In genomic region chr20:57658447-57659130, GRCh38 we compare ENCODE assay signal across 11 cellular contexts. TPM values are rescaled to one million over a fixed set of nuclear protein-coding genes. Genes with fewer than 3 reads are reported as not detected.
DNase-seq lines count a peak whose midpoint lies in the region; TF ChIP-seq lines count a peak whose summit lies in the region.
"Had no signal": no experiment of that assay in that cellular context is flagged by ENCODE, and none has a peak within 500 bp of the region (broad histone marks: within the 10 kb centered on the region; RNA-seq: fewer than 3 reads in every experiment).

No MANE protein-coding gene starts in this region.

- H2AK5ac ChIP-seq in H9 (ENCODE audit: insufficient read length, low read length) = no peak overlapping the region

- no peak overlapping the region for H3K4ac ChIP-seq in H9 (ENCODE audit: low read depth, low read length)

- WGBS in H9 (ENCODE audit: extremely low coverage, insufficient read length, low lambda C conversion rate) = no CpG with 5 or more reads among the region's 17 CpGs
- WGBS in endodermal cell (ENCODE audit: insufficient coverage in 1 of 2, insufficient read length in 1 of 2), 2 experiments = 94% methylated on average over 15 to 17 of the region's 17 CpGs
- 79 to 83% (median 80%) methylated on average over 14 to 17 of the region's 17 CpGs for WGBS in ovary, 3 donors

- no peaks in the 10 kb centered on the region for H3K9me3 ChIP-seq in CD4-positive, alpha-beta memory T cell (ENCODE audit: control insufficient read depth in 1 of 2, low read length in 2 of 2)
- H3K9me3 ChIP-seq in H9 (ENCODE audit: control insufficient read depth, low read depth, low read length) (no peaks in the 10 kb centered on the region), endodermal cell (ENCODE audit: control insufficient read depth, low read length) (no peaks in the 10 kb centered on the region), ovary (no peaks in the 10 kb centered on the region)

- peaks cover 4% of the 10 kb centered on the region; the same call in 1 of the 2 replicates for H3K79me2 ChIP-seq in H9 (ENCODE audit: insufficient read depth, low read length)

- H3T11ph ChIP-seq in H9 (ENCODE audit: low read length) = no peak overlapping the region

- no peak overlapping the region for H2BK12ac ChIP-seq in H9 (ENCODE audit: insufficient read length, low read depth, low read length)

- H3K36me3 ChIP-seq in CD4-positive, alpha-beta memory T cell (ENCODE audit: insufficient read depth, low read length) = no peaks in the 10 kb centered on the region
- H3K36me3 ChIP-seq in endodermal cell (ENCODE audit: control insufficient read depth, insufficient read depth, low read length) (peaks cover 46% of the 10 kb centered on the region), ovary (no peaks in the 10 kb centered on the region)

- peak overlapping the region in 6 of 7 donors; percentile 2 to 92 (median 82) for H3K27ac Mint-ChIP-seq in CD4-positive, alpha-beta memory T cell
- H3K27ac Mint-ChIP-seq in H9 (peak overlapping the region in 1 of 3 experiments; percentile 65; a peak in 1 of 7 replicates), endodermal cell (peak overlapping the region; percentile 44)
- H3K27ac Mint-ChIP-seq in T-helper 2 cell treated with Interferon-gamma antibody and Interleukin-4, amounts not matched to agents 5 μg/mL and 100 μg/mL, for 36 hours = no peak overlapping the region

- CTCF ChIA-PET in CD4-positive, alpha-beta memory T cell (lab: Charles Lee; ENCODE audit: partially characterized antibody) = interaction anchor here (1.5 to 2.2 kb wide), 2 partner anchors 36 to 61 kb away, joined by 5 read pairs; no protein-coding TSS in a partner anchor

- no peaks in the 10 kb centered on the region for H3K27me3 ChIP-seq in CD4-positive, alpha-beta memory T cell (ENCODE audit: insufficient read depth, low read length)
- no peaks in the 10 kb centered on the region for H3K27me3 ChIP-seq in H9 (ENCODE audit: insufficient read depth, low read length)
- no peaks in the 10 kb centered on the region for H3K27me3 ChIP-seq in endodermal cell (ENCODE audit: control insufficient read depth, insufficient read depth, low read length, poor library complexity, severe bottlenecking)
- H3K27me3 ChIP-seq in ovary = no peaks in the 10 kb centered on the region

- H3K9ac ChIP-seq in H9 (ENCODE audit: extremely low read depth, insufficient read length, low read length) (no peak overlapping the region), endodermal cell (ENCODE audit: extremely low read depth, low read length, poor library complexity, severe bottlenecking) (no peak overlapping the region)

- POLR2A ChIA-PET in CD4-positive, alpha-beta memory T cell (lab: Charles Lee; ENCODE audit: partially characterized antibody) = interaction anchor here (0.9 kb wide), 1 partner anchor 51 kb away, joined by 4 read pairs; the partner anchor contains the start of gene PMEPA1

- H3K23ac ChIP-seq in H9 (ENCODE audit: insufficient read length, low read depth, low read length) = no peak overlapping the region

- H4K91ac ChIP-seq in H9 (ENCODE audit: insufficient read length, low read depth, low read length) = no peak overlapping the region

- H4K20me1 ChIP-seq in H9 (ENCODE audit: control insufficient read depth, insufficient read depth, insufficient read length) = no peaks in the 10 kb centered on the region

- no peak for TF ChIP-seq EP300 in ovary (IDR thresholded peaks at IDR 0.05)

- H3K27ac ChIP-seq in CD4-positive, alpha-beta memory T cell (ENCODE audit: low read depth, low read length) = no peak overlapping the region
- H3K27ac ChIP-seq in H9 (ENCODE audit: insufficient read length, low read depth, low read length) (no peak overlapping the region), endodermal cell (ENCODE audit: low read depth, low read length) (peak overlapping the region; percentile 53), ovary (no peak overlapping the region)

- H3K27me3 Mint-ChIP-seq in CD4-positive, alpha-beta memory T cell = peaks cover 0 to 3% of the 10 kb centered on the region in 2 donors
- H3K27me3 Mint-ChIP-seq in H9 (ENCODE audit: low read depth) (no peaks in the 10 kb centered on the region), endodermal cell (ENCODE audit: insufficient read depth) (no peaks in the 10 kb centered on the region)
- H3K27me3 Mint-ChIP-seq in T-helper 2 cell treated with Interferon-gamma antibody and Interleukin-4, amounts not matched to agents 5 μg/mL and 100 μg/mL, for 36 hours (ENCODE audit: low read depth) = no peaks in the 10 kb centered on the region

- H3K4me1 Mint-ChIP-seq in CD4-positive, alpha-beta memory T cell = peaks cover 14 to 29% (median 21%) of the 10 kb centered on the region in 4 donors
- peaks cover 30 to 32% of the 10 kb centered on the region in 2 experiments for H3K4me1 Mint-ChIP-seq in H9
- H3K4me1 Mint-ChIP-seq in endodermal cell = peaks cover 8% of the 10 kb centered on the region
- peaks cover 11% of the 10 kb centered on the region for H3K4me1 Mint-ChIP-seq in T-helper 2 cell treated with Interferon-gamma antibody and Interleukin-4, amounts not matched to agents 5 μg/mL and 100 μg/mL, for 36 hours (ENCODE audit: low read depth)

- no peak overlapping the region for H2BK15ac ChIP-seq in H9 (ENCODE audit: low read depth, low read length)

- H3K79me1 ChIP-seq in H9 (ENCODE audit: insufficient read depth, low read depth, low read length, poor library complexity, severe bottlenecking) = no peaks in the 10 kb centered on the region

- H3K4me3 ChIP-seq in CD4-positive, alpha-beta memory T cell (ENCODE audit: low read length in 2 of 2) = no peak overlapping the region
- H3K4me3 ChIP-seq in endodermal cell (ENCODE audit: low read length) (no peak overlapping the region), ovary (no peak overlapping the region)

- no peak overlapping the region for H4K5ac ChIP-seq in H9 (ENCODE audit: insufficient read length, low read depth, low read length)

- no peaks in the 10 kb centered on the region for H3K36me3 Mint-ChIP-seq in CD4-positive, alpha-beta memory T cell
- H3K36me3 Mint-ChIP-seq in H9 (ENCODE audit: insufficient read depth in 1 of 3, low read depth in 3 of 3) = peaks cover 14 to 32% (median 22%) of the 10 kb centered on the region in 3 experiments
- H3K36me3 Mint-ChIP-seq in endodermal cell (ENCODE audit: low read depth) = peaks cover 23% of the 10 kb centered on the region
- H3K36me3 Mint-ChIP-seq in T-helper 2 cell treated with Interferon-gamma antibody and Interleukin-4, amounts not matched to agents 5 μg/mL and 100 μg/mL, for 36 hours (ENCODE audit: low read depth) = no peaks in the 10 kb centered on the region

- H3K4me3 Mint-ChIP-seq in CD4-positive, alpha-beta memory T cell = peak overlapping the region in 2 of 8 donors; percentile 42 to 64
- H3K4me3 Mint-ChIP-seq in H9 (no peak overlapping the region), endodermal cell (no peak overlapping the region)
- H3K4me3 Mint-ChIP-seq in T-helper 2 cell treated with Interferon-gamma antibody and Interleukin-4, amounts not matched to agents 5 μg/mL and 100 μg/mL, for 36 hours = no peak overlapping the region

- TF ChIP-seq POLR2A in ovary (IDR thresholded peaks at IDR 0.05) = no peak

- H3K56ac ChIP-seq in H9 (ENCODE audit: insufficient read length, low read depth, low read length) = no peak overlapping the region

- H3K4me1 ChIP-seq in CD4-positive, alpha-beta memory T cell (ENCODE audit: insufficient read depth, low read length) = peaks cover 17% of the 10 kb centered on the region
- H3K4me1 ChIP-seq in H9 (ENCODE audit: insufficient read depth, low read length) (no peaks in the 10 kb centered on the region), endodermal cell (ENCODE audit: control insufficient read depth, insufficient read depth, low read length) (no peaks in the 10 kb centered on the region), ovary (ENCODE audit: insufficient read depth) (peaks cover 17% of the 10 kb centered on the region)

- no peaks in the 10 kb centered on the region for H3K23me2 ChIP-seq in H9 (ENCODE audit: insufficient read length, low read depth, low read length, poor library complexity, severe bottlenecking)

- H2BK120ac ChIP-seq in H9 (ENCODE audit: low read depth, low read length, poor library complexity, severe bottlenecking) = no peak overlapping the region

- no peak overlapping the region for H3K4me2 ChIP-seq in H9 (ENCODE audit: insufficient read depth, insufficient read length, low read length)

- peaks cover 0 to 2% (median 0%) of the 10 kb centered on the region in 8 donors for H3K9me3 Mint-ChIP-seq in CD4-positive, alpha-beta memory T cell
- H3K9me3 Mint-ChIP-seq in H9 (no peaks in the 10 kb centered on the region), endodermal cell (no peaks in the 10 kb centered on the region)
- H3K9me3 Mint-ChIP-seq in T-helper 2 cell treated with Interferon-gamma antibody and Interleukin-4, amounts not matched to agents 5 μg/mL and 100 μg/mL, for 36 hours = no peaks in the 10 kb centered on the region

- no peak overlapping the region for H4K8ac ChIP-seq in H9 (replicated peaks; ENCODE audit: insufficient read length, low read depth, low read length)

- intact Hi-C loops in CD4-positive, alpha-beta memory T cell (cut with micrococcal nuclease) = no loop called here
- intact Hi-C loops in ovary (cut with DNase I) = loop anchor here in 1 of 4 donors (10.0 kb wide), 1 partner anchor 426 kb away; no protein-coding TSS in a partner anchor

- H3K14ac ChIP-seq in H9 (ENCODE audit: insufficient read depth, low read length) = no peak overlapping the region; the same call in 1 of the 2 replicates

- no peak overlapping the region for H2AFZ ChIP-seq in H9 (ENCODE audit: low read length)

- no peak overlapping the region for H2BK5ac ChIP-seq in H9 (ENCODE audit: insufficient read length, low read length)

- no peak for DNase-seq in CD4-positive, alpha-beta memory T cell
- DNase-seq in H9 = peak; percentile 21
- DNase-seq in endodermal cell = no peak
- DNase-seq in ovary = peak in 3 of 5 donors; percentile 5 to 33 (median 17)
- DNase-seq in germinal center (ENCODE audit: low spot score) = no peak
- no peak for DNase-seq in NCI-H524 (lab: John Stamatoyannopoulos, UW)
- DNase-seq in amniotic stem cell (lab: John Stamatoyannopoulos, UW) = no peak
- no peak for DNase-seq in T-helper 2 cell treated with Interferon-gamma antibody and Interleukin-4, amounts not matched to agents 5 μg/mL and 100 μg/mL, for 36 hours (ENCODE audit: low spot score)
- DNase-seq: DMS79 treated with DMSO at 0.1 percent for 48 hours had no signal

- no peak overlapping the region for H3K18ac ChIP-seq in H9 (ENCODE audit: insufficient read length, low read depth, low read length)

- no peak overlapping the region for H2BK20ac ChIP-seq in H9 (ENCODE audit: low read depth, low read length, poor library complexity, severe bottlenecking)

- TF ChIP-seq CTCF in H9 (conservative IDR thresholded peaks at IDR 0.05) (no peak), endodermal cell (conservative IDR thresholded peaks at IDR 0.05) (no peak), ovary (IDR thresholded peaks at IDR 0.05) (no peak)

RNA-seq across cellular contexts. Expression of gene ZBP1, which starts 38.4 kb away (rescaled TPM):
- total RNA-seq in CD4-positive, alpha-beta memory T cell = 10 to 100 TPM; 21.7 to 25.2 TPM
- polyA plus RNA-seq in CD4-positive, alpha-beta memory T cell = 10 to 100 TPM; 11.7 to 18.0 TPM
- total RNA-seq in H9 (2021) (not detected in 2 replicates), endodermal cell (not detected), ovary (under 1 TPM in 3 of 7 donors, not detected in 4; 0.23 to 0.50 (median 0.24) TPM)
- not detected for polyA plus RNA-seq in endodermal cell (2013, experiment 1 of 2)
- polyA plus RNA-seq in endodermal cell (2013, experiment 2 of 2) = not detected
- under 1 TPM; 0.12 to 0.92 TPM for polyA plus RNA-seq in ovary
- total RNA-seq: astrocyte, H4 had no signal

RNA-seq across cellular contexts. Expression of gene PMEPA1, which starts 51.2 kb away (rescaled TPM):
- 1 to 10 TPM; 8.1 to 8.9 TPM for total RNA-seq in CD4-positive, alpha-beta memory T cell
- 1 to 10 TPM; 1.2 to 2.9 TPM for polyA plus RNA-seq in CD4-positive, alpha-beta memory T cell
- 34.6 and 35.7 TPM in 2 replicates for total RNA-seq in H9 (2021)
- 10 to 100 TPM; 18.8 to 37.4 TPM for total RNA-seq in endodermal cell
- polyA plus RNA-seq in endodermal cell (2013, experiment 1 of 2) = 56.8 TPM
- 65.5 TPM for polyA plus RNA-seq in endodermal cell (2013, experiment 2 of 2)
- 10 to 100 TPM in 5 of 7 donors, 1 to 10 TPM in 2; 2.7 to 73.4 (median 17.6) TPM for total RNA-seq in ovary
- polyA plus RNA-seq in ovary = 10 to 100 TPM; 14.6 to 28.5 TPM

Comparison
In these comparisons a context has a peak if more than half of its experiments do, and no peak if none do; other contexts are left out.
1. DNase-seq: peak in H9 (single experiment) and ovary (3 of 5); none in CD4-positive, alpha-beta memory T cell (0 of 5), endodermal cell (single experiment), germinal center (single experiment), NCI-H524 (0 of 2), amniotic stem cell (single experiment) and T-helper 2 cell treated with Interferon-gamma antibody and Interleukin-4, amounts not matched to agents 5 μg/mL and 100 μg/mL, for 36 hours (single experiment).
2. RNA of gene ZBP1, which starts 38.4 kb away (total RNA-seq): 21.7 to 25.2 TPM in CD4-positive, alpha-beta memory T cell; 0.23 to 0.50 TPM in ovary, not detected in H9 and not detected in endodermal cell; every median in the first group is over 10 times any median in the second.